9 cellular contexts compared by ENCODE assay signal in genomic region chr17:9002610-9003354, GRCh38. TPM values are rescaled to one million over a fixed set of nuclear protein-coding genes. Genes with fewer than 3 reads are reported as not detected.
DNase-seq lines count a peak whose midpoint lies in the region.
"Had no signal": no experiment of that assay in that cellular context is flagged by ENCODE, and none has a peak within 500 bp of the region (broad histone marks: within the 10 kb centered on the region; RNA-seq: fewer than 3 reads in every experiment).

No MANE protein-coding gene starts in this region.

- intact Hi-C loops in activated CD4-positive, alpha-beta memory T cell treated with anti-CD3 and anti-CD28 coated beads for 36 hours (cut with micrococcal nuclease) = no loop called here
- intact Hi-C loops in activated T-helper 2 cell treated with anti-CD3 and anti-CD28 coated beads, Interferon-gamma antibody, Interleukin-2, Interleukin-4, amounts not matched to agents 10 μg/mL and 5 μg/mL and 100 μg/mL, durations not matched to agents 14 hours and 24 hours and 36 hours (cut with micrococcal nuclease) = loop anchor here (2.0 to 5.0 kb wide), 2 partner anchors 22 to 370 kb away; partner anchors contain the start of gene MYH10

- peaks cover 51% of the 10 kb centered on the region for H3K27me3 Mint-ChIP-seq in activated CD4-positive, alpha-beta memory T cell treated with anti-CD3 and anti-CD28 coated beads for 36 hours
- H3K27me3 Mint-ChIP-seq in activated CD4-positive, alpha-beta memory T cell treated with anti-CD3 and anti-CD28 coated beads, Interleukin-2, amount 10 ng/mL, durations not matched to agents 7 days and 5 days = peaks cover 68% of the 10 kb centered on the region
- peaks cover 68% of the 10 kb centered on the region for H3K27me3 Mint-ChIP-seq in activated T-helper 2 cell treated with anti-CD3 and anti-CD28 coated beads, Interferon-gamma antibody, Interleukin-2, Interleukin-4, amounts not matched to agents 10 μg/mL and 5 μg/mL and 100 μg/mL, durations not matched to agents 14 hours and 24 hours and 36 hours (ENCODE audit: low read depth)

- no peaks in the 10 kb centered on the region for H3K9me3 ChIP-seq in iPS-18a (ENCODE audit: control insufficient read depth, low read depth, low read length)

- H3K27ac Mint-ChIP-seq in activated CD4-positive, alpha-beta memory T cell treated with anti-CD3 and anti-CD28 coated beads for 36 hours = no peak overlapping the region
- no peak overlapping the region for H3K27ac Mint-ChIP-seq in activated CD4-positive, alpha-beta memory T cell treated with anti-CD3 and anti-CD28 coated beads, Interleukin-2, amount 10 ng/mL, durations not matched to agents 7 days and 5 days
- H3K27ac Mint-ChIP-seq in activated T-helper 2 cell treated with anti-CD3 and anti-CD28 coated beads, Interferon-gamma antibody, Interleukin-2, Interleukin-4, amounts not matched to agents 10 μg/mL and 5 μg/mL and 100 μg/mL, durations not matched to agents 14 hours and 24 hours and 36 hours = no peak overlapping the region

- H3K4me1 ChIP-seq in iPS-18a (ENCODE audit: control insufficient read depth, low read depth, low read length) = peaks cover 14% of the 10 kb centered on the region

- H3K36me3 Mint-ChIP-seq in activated CD4-positive, alpha-beta memory T cell treated with anti-CD3 and anti-CD28 coated beads for 36 hours = no peaks in the 10 kb centered on the region
- peaks cover 2% of the 10 kb centered on the region for H3K36me3 Mint-ChIP-seq in activated CD4-positive, alpha-beta memory T cell treated with anti-CD3 and anti-CD28 coated beads, Interleukin-2, amount 10 ng/mL, durations not matched to agents 7 days and 5 days (ENCODE audit: low read depth)
- no peaks in the 10 kb centered on the region for H3K36me3 Mint-ChIP-seq in activated T-helper 2 cell treated with anti-CD3 and anti-CD28 coated beads, Interferon-gamma antibody, Interleukin-2, Interleukin-4, amounts not matched to agents 10 μg/mL and 5 μg/mL and 100 μg/mL, durations not matched to agents 14 hours and 24 hours and 36 hours (ENCODE audit: low read depth)

- peaks cover 80% of the 10 kb centered on the region for H3K27me3 ChIP-seq in iPS-18a (ENCODE audit: control insufficient read depth, insufficient read depth, low read length)

- CTCF ChIA-PET in activated CD4-positive, alpha-beta memory T cell treated with anti-CD3 and anti-CD28 coated beads for 36 hours (lab: Charles Lee) = interaction anchor here (0.6 to 2.5 kb wide), 8 partner anchors 9 to 526 kb away, joined by 3 to 12 read pairs (median 3); no protein-coding TSS in a partner anchor
- CTCF ChIA-PET in activated CD4-positive, alpha-beta memory T cell treated with anti-CD3 and anti-CD28 coated beads, Interleukin-2, amount 10 ng/mL, durations not matched to agents 7 days and 5 days (lab: Charles Lee) = interaction anchor here (1.4 kb wide), 1 partner anchor 12 kb away, joined by 3 read pairs; no protein-coding TSS in a partner anchor

- peak overlapping the region; percentile 38 for H3K4me3 Mint-ChIP-seq in activated CD4-positive, alpha-beta memory T cell treated with anti-CD3 and anti-CD28 coated beads for 36 hours
- no peak overlapping the region for H3K4me3 Mint-ChIP-seq in activated CD4-positive, alpha-beta memory T cell treated with anti-CD3 and anti-CD28 coated beads, Interleukin-2, amount 10 ng/mL, durations not matched to agents 7 days and 5 days
- peak overlapping the region; percentile 47 for H3K4me3 Mint-ChIP-seq in activated T-helper 2 cell treated with anti-CD3 and anti-CD28 coated beads, Interferon-gamma antibody, Interleukin-2, Interleukin-4, amounts not matched to agents 10 μg/mL and 5 μg/mL and 100 μg/mL, durations not matched to agents 14 hours and 24 hours and 36 hours (ENCODE audit: low read depth)

- no peak overlapping the region for H3K27ac ChIP-seq in iPS-18a (ENCODE audit: low read length)
- H3K27ac ChIP-seq: C4-2B had no signal

- POLR2A ChIA-PET in activated CD4-positive, alpha-beta memory T cell treated with anti-CD3 and anti-CD28 coated beads for 36 hours (lab: Charles Lee) = interaction anchor here (0.9 kb wide), 1 partner anchor 49 kb away, joined by 3 read pairs; no protein-coding TSS in a partner anchor
- POLR2A ChIA-PET in activated CD4-positive, alpha-beta memory T cell treated with anti-CD3 and anti-CD28 coated beads, Interleukin-2, amount 10 ng/mL, durations not matched to agents 7 days and 5 days (lab: Charles Lee) = interaction anchor here (0.6 kb wide), 1 partner anchor 309 kb away, joined by 3 read pairs; no protein-coding TSS in a partner anchor

- H3K4me1 Mint-ChIP-seq in activated CD4-positive, alpha-beta memory T cell treated with anti-CD3 and anti-CD28 coated beads for 36 hours (ENCODE audit: low read depth) = peaks cover 18% of the 10 kb centered on the region
- H3K4me1 Mint-ChIP-seq in activated CD4-positive, alpha-beta memory T cell treated with anti-CD3 and anti-CD28 coated beads, Interleukin-2, amount 10 ng/mL, durations not matched to agents 7 days and 5 days = peaks cover 11% of the 10 kb centered on the region
- peaks cover 6% of the 10 kb centered on the region for H3K4me1 Mint-ChIP-seq in activated T-helper 2 cell treated with anti-CD3 and anti-CD28 coated beads, Interferon-gamma antibody, Interleukin-2, Interleukin-4, amounts not matched to agents 10 μg/mL and 5 μg/mL and 100 μg/mL, durations not matched to agents 14 hours and 24 hours and 36 hours (ENCODE audit: low read depth)

- H3K9ac ChIP-seq in iPS-18a (ENCODE audit: low read length) = no peak overlapping the region

- no peaks in the 10 kb centered on the region for H3K9me3 Mint-ChIP-seq in activated CD4-positive, alpha-beta memory T cell treated with anti-CD3 and anti-CD28 coated beads for 36 hours
- H3K9me3 Mint-ChIP-seq in activated CD4-positive, alpha-beta memory T cell treated with anti-CD3 and anti-CD28 coated beads, Interleukin-2, amount 10 ng/mL, durations not matched to agents 7 days and 5 days = no peaks in the 10 kb centered on the region
- no peaks in the 10 kb centered on the region for H3K9me3 Mint-ChIP-seq in activated T-helper 2 cell treated with anti-CD3 and anti-CD28 coated beads, Interferon-gamma antibody, Interleukin-2, Interleukin-4, amounts not matched to agents 10 μg/mL and 5 μg/mL and 100 μg/mL, durations not matched to agents 14 hours and 24 hours and 36 hours

- DNase-seq in activated CD4-positive, alpha-beta memory T cell treated with anti-CD3 and anti-CD28 coated beads for 36 hours = peak; percentile 40
- no peak for DNase-seq in activated CD4-positive, alpha-beta memory T cell treated with anti-CD3 and anti-CD28 coated beads, Interleukin-2, amount 10 ng/mL, durations not matched to agents 7 days and 5 days
- no peak for DNase-seq in activated T-helper 2 cell treated with anti-CD3 and anti-CD28 coated beads, Interferon-gamma antibody, Interleukin-2, Interleukin-4, amounts not matched to agents 10 μg/mL and 5 μg/mL and 100 μg/mL, durations not matched to agents 14 hours and 24 hours and 36 hours (ENCODE audit: low spot score)
- peak; percentile 50 for DNase-seq in stimulated activated CD4-positive, alpha-beta T cell treated with anti-CD3 and anti-CD28 coated beads, Interleukin-4, amount 100 ng/mL, for 1 hour
- DNase-seq in NCI-H2081 (lab: John Stamatoyannopoulos, UW) (no peak), ureter (ENCODE audit: low spot score) (no peak), Ammon's horn (ENCODE audit: low spot score) (no peak)

- H3K4me3 ChIP-seq in iPS-18a (ENCODE audit: low read length) = peak overlapping the region; percentile 51

- H3K36me3 ChIP-seq in iPS-18a (ENCODE audit: control insufficient read depth, low read depth, low read length) = no peaks in the 10 kb centered on the region

RNA-seq across cellular contexts. Expression of gene NTN1, which starts 18.5 kb away (rescaled TPM):
- total RNA-seq in activated CD4-positive, alpha-beta memory T cell treated with anti-CD3 and anti-CD28 coated beads for 36 hours = under 1 TPM; 0.29 to 0.31 TPM
- not detected for total RNA-seq in activated CD4-positive, alpha-beta memory T cell treated with anti-CD3 and anti-CD28 coated beads, Interleukin-2, amount 10 ng/mL, durations not matched to agents 7 days and 5 days
- total RNA-seq in activated T-helper 2 cell treated with anti-CD3 and anti-CD28 coated beads, Interferon-gamma antibody, Interleukin-2, Interleukin-4, amounts not matched to agents 10 μg/mL and 5 μg/mL and 100 μg/mL, durations not matched to agents 14 hours and 24 hours and 36 hours = 0.41 and 0.60 TPM in 2 replicates
- 14.4 TPM for total RNA-seq in ureter

RNA-seq across cellular contexts. Expression of gene PIK3R5, which starts 37.3 kb away (rescaled TPM):
- 10 to 100 TPM; 20.7 to 22.4 TPM for total RNA-seq in activated CD4-positive, alpha-beta memory T cell treated with anti-CD3 and anti-CD28 coated beads for 36 hours
- 10 to 100 TPM; 50.3 to 52.7 TPM for total RNA-seq in activated CD4-positive, alpha-beta memory T cell treated with anti-CD3 and anti-CD28 coated beads, Interleukin-2, amount 10 ng/mL, durations not matched to agents 7 days and 5 days
- total RNA-seq in activated T-helper 2 cell treated with anti-CD3 and anti-CD28 coated beads, Interferon-gamma antibody, Interleukin-2, Interleukin-4, amounts not matched to agents 10 μg/mL and 5 μg/mL and 100 μg/mL, durations not matched to agents 14 hours and 24 hours and 36 hours = 46.8 and 47.7 TPM in 2 replicates
- 8.4 TPM for total RNA-seq in ureter

Comparison
In these comparisons a context has a peak if more than half of its experiments do, and no peak if none do; other contexts are left out.
1. DNase-seq: peak in activated CD4-positive, alpha-beta memory T cell treated with anti-CD3 and anti-CD28 coated beads for 36 hours (single experiment) and stimulated activated CD4-positive, alpha-beta T cell treated with anti-CD3 and anti-CD28 coated beads, Interleukin-4, amount 100 ng/mL, for 1 hour (single experiment); none in activated CD4-positive, alpha-beta memory T cell treated with anti-CD3 and anti-CD28 coated beads, Interleukin-2, amount 10 ng/mL, durations not matched to agents 7 days and 5 days (single experiment), activated T-helper 2 cell treated with anti-CD3 and anti-CD28 coated beads, Interferon-gamma antibody, Interleukin-2, Interleukin-4, amounts not matched to agents 10 μg/mL and 5 μg/mL and 100 μg/mL, durations not matched to agents 14 hours and 24 hours and 36 hours (single experiment), NCI-H2081 (0 of 2), ureter (single experiment) and Ammon's horn (single experiment).